8 cellular contexts compared by ENCODE assay signal in the genomic region with DNA sequence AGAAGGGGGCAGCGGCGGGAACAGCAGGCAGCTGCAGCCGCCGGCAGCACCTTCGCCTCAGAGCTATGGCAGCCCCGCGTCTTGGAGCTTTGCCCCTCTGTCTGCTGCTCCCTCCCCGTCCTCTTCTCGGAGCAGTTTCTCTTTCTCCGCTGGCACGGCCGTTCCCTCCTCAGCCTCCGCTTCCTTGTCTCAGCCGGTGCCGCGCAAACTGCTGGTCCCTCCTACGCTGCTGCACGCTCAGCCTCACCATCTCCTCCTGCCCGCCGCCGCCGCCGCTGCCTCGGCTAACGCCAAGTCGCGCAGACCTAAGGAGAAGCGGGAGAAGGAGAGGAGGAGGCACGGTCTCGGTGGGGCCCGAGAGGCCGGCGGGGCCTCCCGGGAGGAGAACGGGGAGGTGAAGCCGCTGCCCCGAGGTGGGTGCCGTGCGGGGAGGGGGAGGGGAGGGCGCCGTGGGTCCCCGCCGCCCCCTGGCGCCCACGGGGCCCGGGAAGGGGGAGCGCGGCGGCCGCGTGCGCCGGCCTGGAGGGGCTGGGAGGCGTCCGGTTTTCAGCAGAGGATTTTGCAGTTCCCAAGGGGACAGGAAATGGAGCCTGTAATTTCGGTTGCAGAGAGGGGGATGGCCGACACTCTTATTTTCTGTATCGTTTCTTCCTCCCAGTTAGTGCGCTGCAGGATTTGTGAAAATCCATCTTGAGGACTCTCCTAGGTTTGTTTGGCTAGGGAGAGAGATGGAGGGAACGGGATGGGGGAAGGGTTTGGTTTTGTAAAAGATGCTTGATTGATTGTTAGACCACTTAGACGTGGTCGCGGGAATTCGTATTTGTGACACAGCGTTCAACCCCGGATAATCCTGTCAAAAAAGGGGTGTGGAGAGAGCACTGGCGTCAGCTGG. TPM values are rescaled to one million over a fixed set of nuclear protein-coding genes. Genes with fewer than 3 reads are reported as not detected.
DNase-seq lines count a peak whose midpoint lies in the region; ATAC-seq and TF ChIP-seq lines count a peak whose summit lies in the region.

No MANE protein-coding gene starts in this region.

- H3K9me3 ChIP-seq in SK-N-SH: no peaks in the 10 kb centered on the region

- H3K9me3 Mint-ChIP-seq in activated naive CD8-positive, alpha-beta T cell treated with anti-CD3 and anti-CD28 coated beads for 36 hours: peaks cover 2% of the 10 kb centered on the region

- peaks cover 28% of the 10 kb centered on the region for H4K20me1 ChIP-seq in SK-N-SH (ENCODE audit: insufficient read depth)

- H3K9ac ChIP-seq in SK-N-SH: peak overlapping the region; percentile 85

- CTCF ChIA-PET in SK-N-SH (lab: Yijun Ruan, JAX): interaction anchor here (0.9 to 3.9 kb wide), 22 partner anchors 11 to 101 kb away, joined by 3 to 23 read pairs (median 4); a partner anchor contains a TSS

- H3K4me1 ChIP-seq in SK-N-SH (ENCODE audit: control insufficient read depth in 1 of 2, insufficient read depth in 2 of 2, low read depth in 1 of 2, low read length in 1 of 2) (peaks cover 3 to 10% of the 10 kb centered on the region in 2 experiments; a peak in 3 of 4 replicates), urinary bladder (ENCODE audit: insufficient read depth) (peaks cover 1% of the 10 kb centered on the region)

- POLR2A ChIA-PET in SK-N-SH (lab: Yijun Ruan, JAX): interaction anchor here (0.6 to 2.5 kb wide), 8 partner anchors 10 to 183 kb away, joined by 3 to 11 read pairs (median 5); a partner anchor contains a TSS

- peaks cover 41% of the 10 kb centered on the region for H3K4me1 Mint-ChIP-seq in activated naive CD8-positive, alpha-beta T cell treated with anti-CD3 and anti-CD28 coated beads for 36 hours

- DNase-seq in DMS79 treated with DMSO at 0.1 percent for 48 hours (lab: John Stamatoyannopoulos, UW) (peak; percentile 75), Kasumi-1 (lab: John Stamatoyannopoulos, UW) (peak; percentile 51 to 64), SK-N-SH (peak; percentile 89), cardiac septum (ENCODE audit: low spot score) (peak; percentile 80), pons (ENCODE audit: low spot score) (peak; percentile 77)
- DNase-seq in activated naive CD8-positive, alpha-beta T cell treated with anti-CD3 and anti-CD28 coated beads for 36 hours: peak; percentile 74

- H3K4me3 ChIP-seq in SK-N-SH (ENCODE audit: low read depth in 2 of 2, low read length in 1 of 2) (peak overlapping the region; percentile 75 to 96), urinary bladder (ENCODE audit: low read depth, low read length) (peak overlapping the region; percentile 94)

- peaks cover 95% of the 10 kb centered on the region for H3K79me2 ChIP-seq in SK-N-SH (ENCODE audit: insufficient read depth)

- peak overlapping the region; percentile 81 for H3K4me2 ChIP-seq in SK-N-SH

- H3K27ac ChIP-seq in SK-N-SH (ENCODE audit: low read depth in 2 of 2, low read length in 1 of 2): peak overlapping the region; percentile 85 to 91
- H3K27ac ChIP-seq in urinary bladder (ENCODE audit: low read depth): peak overlapping the region; percentile 98

- no peaks in the 10 kb centered on the region for H3K9me2 ChIP-seq in SK-N-SH

- intact Hi-C loops in cardiac septum (cut with DNase I): loop anchor here (2.0 to 5.0 kb wide), 2 partner anchors 102 to 160 kb away; a partner anchor contains a TSS

- peaks cover 12% of the 10 kb centered on the region for H3F3A ChIP-seq in SK-N-SH (replicated peaks; ENCODE audit: insufficient read depth)

- TF ChIP-seq CTCF in SK-N-SH (IDR thresholded peaks at IDR 0.05): peak; percentile 30; the same call in 1 of the 2 replicates

- no peaks in the 10 kb centered on the region for H3K27me3 Mint-ChIP-seq in activated naive CD8-positive, alpha-beta T cell treated with anti-CD3 and anti-CD28 coated beads for 36 hours

- ATAC-seq in GM21825 (IDR thresholded peaks at IDR 0.05; ENCODE audit: unreplicated experiment): peak; percentile 19

- H3K4me3 Mint-ChIP-seq in activated naive CD8-positive, alpha-beta T cell treated with anti-CD3 and anti-CD28 coated beads for 36 hours: peak overlapping the region; percentile 97

- H3K36me3 ChIP-seq in SK-N-SH (replicated peaks in 1 of 2; ENCODE audit: control insufficient read depth in 1 of 2, insufficient read depth in 2 of 2, low read length in 1 of 2) (peaks cover 0 to 9% of the 10 kb centered on the region in 2 experiments), urinary bladder (ENCODE audit: insufficient read depth) (no peaks in the 10 kb centered on the region)

- H2AFZ ChIP-seq in SK-N-SH (ENCODE audit: low read depth): peak overlapping the region; percentile 91

- 1% methylated on average over 64 of the region's 67 CpGs for WGBS in SK-N-SH (ENCODE audit: low lambda C conversion rate)
- WGBS in urinary bladder: under 1% methylated on average over 66 of the region's 67 CpGs

- H3K27me3 ChIP-seq in SK-N-SH (ENCODE audit: insufficient read depth): no peaks in the 10 kb centered on the region

- TF ChIP-seq EP300 in SK-N-SH (IDR thresholded peaks at IDR 0.05; ENCODE audit: borderline replicate concordance in 1 of 2, low read depth in 1 of 2, low read length in 1 of 2): 0 out of 4 replicates have a peak, but pooled peaks of 1 of the 2 experiments have one; percentile 5

- peak overlapping the region; percentile 97 for H3K27ac Mint-ChIP-seq in activated naive CD8-positive, alpha-beta T cell treated with anti-CD3 and anti-CD28 coated beads for 36 hours

- no peak for TF ChIP-seq RAD21 in SK-N-SH (IDR thresholded peaks at IDR 0.05; ENCODE audit: low read length)

- peaks cover 34% of the 10 kb centered on the region for H3K36me3 Mint-ChIP-seq in activated naive CD8-positive, alpha-beta T cell treated with anti-CD3 and anti-CD28 coated beads for 36 hours

TF ChIP-seq in SK-N-SH, 30 proteins besides CTCF, POLR2A, EP300 and RAD21 (continues in another document):
- peak; percentile 93 for TF ChIP-seq MXI1 (IDR thresholded peaks at IDR 0.05; ENCODE audit: low read depth, low read length)
- no peak for TF ChIP-seq GABPA (IDR thresholded peaks at IDR 0.05; ENCODE audit: low read depth)
- TF ChIP-seq, protein P1, sequence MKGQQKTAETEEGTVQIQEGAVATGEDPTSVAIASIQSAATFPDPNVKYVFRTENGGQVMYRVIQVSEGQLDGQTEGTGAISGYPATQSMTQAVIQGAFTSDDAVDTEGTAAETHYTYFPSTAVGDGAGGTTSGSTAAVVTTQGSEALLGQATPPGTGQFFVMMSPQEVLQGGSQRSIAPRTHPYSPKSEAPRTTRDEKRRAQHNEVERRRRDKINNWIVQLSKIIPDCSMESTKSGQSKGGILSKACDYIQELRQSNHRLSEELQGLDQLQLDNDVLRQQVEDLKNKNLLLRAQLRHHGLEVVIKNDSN (IDR thresholded peaks at IDR 0.05; ENCODE audit: borderline replicate concordance, low read depth): no peak
- 0 out of 2 replicates have a peak, but pooled peaks have one; percentile 25 for TF ChIP-seq RXRA (IDR thresholded peaks at IDR 0.05; ENCODE audit: borderline replicate concordance, low read depth)
- TF ChIP-seq RCOR1 (IDR thresholded peaks at IDR 0.05; ENCODE audit: low read length): no peak
- TF ChIP-seq, protein P2, sequence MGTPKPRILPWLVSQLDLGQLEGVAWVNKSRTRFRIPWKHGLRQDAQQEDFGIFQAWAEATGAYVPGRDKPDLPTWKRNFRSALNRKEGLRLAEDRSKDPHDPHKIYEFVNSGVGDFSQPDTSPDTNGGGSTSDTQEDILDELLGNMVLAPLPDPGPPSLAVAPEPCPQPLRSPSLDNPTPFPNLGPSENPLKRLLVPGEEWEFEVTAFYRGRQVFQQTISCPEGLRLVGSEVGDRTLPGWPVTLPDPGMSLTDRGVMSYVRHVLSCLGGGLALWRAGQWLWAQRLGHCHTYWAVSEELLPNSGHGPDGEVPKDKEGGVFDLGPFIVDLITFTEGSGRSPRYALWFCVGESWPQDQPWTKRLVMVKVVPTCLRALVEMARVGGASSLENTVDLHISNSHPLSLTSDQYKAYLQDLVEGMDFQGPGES (IDR thresholded peaks at IDR 0.05; ENCODE audit: low read depth, low read length): no peak
- TF ChIP-seq NRF1 (IDR thresholded peaks at IDR 0.05; ENCODE audit: low read depth, low read length): no peak
- TF ChIP-seq FOXJ3 (CRISPR knock-in tag; IDR thresholded peaks at IDR 0.05): no peak; the same call in 1 of the 2 replicates
- no peak for TF ChIP-seq TEAD4 (IDR thresholded peaks at IDR 0.05; ENCODE audit: borderline replicate concordance, insufficient read depth)
- no peak for TF ChIP-seq MEF2A (IDR thresholded peaks at IDR 0.05; ENCODE audit: borderline replicate concordance, low read depth)
- TF ChIP-seq, protein P3, sequence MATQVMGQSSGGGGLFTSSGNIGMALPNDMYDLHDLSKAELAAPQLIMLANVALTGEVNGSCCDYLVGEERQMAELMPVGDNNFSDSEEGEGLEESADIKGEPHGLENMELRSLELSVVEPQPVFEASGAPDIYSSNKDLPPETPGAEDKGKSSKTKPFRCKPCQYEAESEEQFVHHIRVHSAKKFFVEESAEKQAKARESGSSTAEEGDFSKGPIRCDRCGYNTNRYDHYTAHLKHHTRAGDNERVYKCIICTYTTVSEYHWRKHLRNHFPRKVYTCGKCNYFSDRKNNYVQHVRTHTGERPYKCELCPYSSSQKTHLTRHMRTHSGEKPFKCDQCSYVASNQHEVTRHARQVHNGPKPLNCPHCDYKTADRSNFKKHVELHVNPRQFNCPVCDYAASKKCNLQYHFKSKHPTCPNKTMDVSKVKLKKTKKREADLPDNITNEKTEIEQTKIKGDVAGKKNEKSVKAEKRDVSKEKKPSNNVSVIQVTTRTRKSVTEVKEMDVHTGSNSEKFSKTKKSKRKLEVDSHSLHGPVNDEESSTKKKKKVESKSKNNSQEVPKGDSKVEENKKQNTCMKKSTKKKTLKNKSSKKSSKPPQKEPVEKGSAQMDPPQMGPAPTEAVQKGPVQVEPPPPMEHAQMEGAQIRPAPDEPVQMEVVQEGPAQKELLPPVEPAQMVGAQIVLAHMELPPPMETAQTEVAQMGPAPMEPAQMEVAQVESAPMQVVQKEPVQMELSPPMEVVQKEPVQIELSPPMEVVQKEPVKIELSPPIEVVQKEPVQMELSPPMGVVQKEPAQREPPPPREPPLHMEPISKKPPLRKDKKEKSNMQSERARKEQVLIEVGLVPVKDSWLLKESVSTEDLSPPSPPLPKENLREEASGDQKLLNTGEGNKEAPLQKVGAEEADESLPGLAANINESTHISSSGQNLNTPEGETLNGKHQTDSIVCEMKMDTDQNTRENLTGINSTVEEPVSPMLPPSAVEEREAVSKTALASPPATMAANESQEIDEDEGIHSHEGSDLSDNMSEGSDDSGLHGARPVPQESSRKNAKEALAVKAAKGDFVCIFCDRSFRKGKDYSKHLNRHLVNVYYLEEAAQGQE (IDR thresholded peaks at IDR 0.05; ENCODE audit: low read depth, low read length): no peak

RNA-seq across cellular contexts. Expression of a gene that starts 0.6 kb away (rescaled TPM):
- polyA plus RNA-seq in SK-N-SH (2012; rRNA removed) (5.6 and 6.5 TPM in 2 replicates), urinary bladder (13.0 TPM)
- polyA plus RNA-seq in SK-N-SH (2012; cell fraction: cytosol; rRNA removed): 7.5 and 8.8 TPM in 2 replicates
- 5.7 and 10.8 TPM in 2 replicates for polyA plus RNA-seq in SK-N-SH (2012; cell fraction: nucleus; rRNA removed)
- total RNA-seq in activated naive CD8-positive, alpha-beta T cell treated with anti-CD3 and anti-CD28 coated beads for 36 hours: 10 to 100 TPM; 21.7 to 21.8 TPM
- total RNA-seq in cardiac septum (9.4 TPM), urinary bladder (58.4 TPM)

Comparison
In these comparisons a context has a peak if more than half of its experiments do, and no peak if none do; other contexts are left out.
1. Peak in every context shown above with its lines: DNase-seq, ATAC-seq, H3K4me3 ChIP-seq and H3K27ac ChIP-seq.